Comparison of ENCODE assay signal across 1 cellular context in the genomic region with DNA sequence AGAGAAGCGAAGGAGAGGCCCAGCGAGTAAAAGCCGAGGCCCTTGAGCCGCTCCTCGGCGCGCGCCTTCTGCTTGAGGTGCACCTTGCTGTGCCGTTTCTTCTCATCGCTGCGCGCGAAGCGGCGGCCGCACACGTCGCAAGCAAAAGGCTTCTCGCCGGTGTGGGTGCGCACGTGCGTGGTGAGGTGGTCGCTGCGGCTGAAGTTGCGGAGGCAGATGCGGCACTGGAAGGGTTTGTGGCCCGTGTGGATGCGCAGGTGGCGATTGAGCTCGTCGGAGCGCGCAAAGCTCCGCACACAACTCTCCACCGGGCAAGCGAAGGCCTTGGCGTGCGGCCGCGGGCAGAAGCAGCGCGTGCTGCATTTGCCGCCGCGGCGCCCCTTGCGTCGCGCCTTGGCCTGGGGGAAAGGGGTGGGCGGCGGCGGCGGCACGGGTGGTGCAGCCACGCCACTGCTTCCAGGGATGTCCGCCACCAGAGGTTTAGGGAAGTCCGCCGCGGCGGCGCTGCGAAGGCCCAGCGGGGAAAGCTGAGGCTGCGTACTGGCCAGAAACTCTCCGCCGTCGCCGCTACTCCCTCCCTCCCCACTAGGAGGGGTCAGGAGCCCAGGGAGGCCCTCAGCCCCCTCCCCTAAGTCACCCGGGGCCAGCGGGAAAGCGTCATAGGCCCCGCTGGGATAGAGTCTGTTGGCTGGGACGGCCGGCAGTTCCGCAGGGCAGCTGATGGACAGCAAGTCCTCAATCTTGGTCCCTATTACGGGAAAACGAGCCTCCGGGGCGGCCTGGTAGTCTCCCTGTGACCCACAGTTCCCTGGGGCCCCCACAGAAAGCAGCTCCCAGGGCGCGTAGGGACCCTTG.
A peak's percentile ranks its signal among the peaks of the same experiment; 100 is the strongest.
TF ChIP-seq lines count a peak whose summit lies in the region.

No MANE protein-coding gene starts in this region.

TF ChIP-seq in HepG2, 621 proteins besides CTCF, POLR2A, EP300 and RAD21 (continued from another document and continues in another):
- TF ChIP-seq STAG1 (CRISPR knock-in tag; IDR thresholded peaks at IDR 0.05) (peak; percentile 17; the same call in 1 of the 2 replicates), HNRNPLL (IDR thresholded peaks at IDR 0.05; ENCODE audit: low read depth, low read length, poor library complexity, severe bottlenecking) (peak; percentile 39), KLF6 (CRISPR knock-in tag; IDR thresholded peaks at IDR 0.05) (no peak), FIP1L1 (IDR thresholded peaks at IDR 0.05; ENCODE audit: borderline replicate concordance, insufficient read depth, low read depth, low read length) (no peak), MLLT10 (CRISPR knock-in tag; IDR thresholded peaks at IDR 0.05) (no peak), ATF7-NPFF (CRISPR knock-in tag; IDR thresholded peaks at IDR 0.05; ENCODE audit: low read depth) (no peak; the same call in 1 of the 2 replicates), ZNF782 (CRISPR knock-in tag; IDR thresholded peaks at IDR 0.05; ENCODE audit: borderline replicate concordance) (no peak), MYC (CRISPR knock-in tag; IDR thresholded peaks at IDR 0.05; ENCODE audit: borderline replicate concordance) (0 out of 2 replicates have a peak, but pooled peaks have one; percentile 24), ATM (IDR thresholded peaks at IDR 0.05; ENCODE audit: borderline replicate concordance) (no peak), CREM (IDR thresholded peaks at IDR 0.05) (no peak), CREM (CRISPR knock-in tag; IDR thresholded peaks at IDR 0.05) (no peak), ZBTB20 (CRISPR knock-in tag; IDR thresholded peaks at IDR 0.05; ENCODE audit: borderline replicate concordance, low read depth) (no peak), HOXA5 (CRISPR knock-in tag; IDR thresholded peaks at IDR 0.05) (no peak), EEA1 (CRISPR knock-in tag; IDR thresholded peaks at IDR 0.05; ENCODE audit: borderline replicate concordance) (0 out of 2 replicates have a peak, but pooled peaks have one; percentile 22), SETDB1 (CRISPR knock-in tag; IDR thresholded peaks at IDR 0.05; ENCODE audit: borderline replicate concordance) (no peak), ZNF180 (CRISPR knock-in tag; IDR thresholded peaks at IDR 0.05; ENCODE audit: borderline replicate concordance, low read depth) (no peak), BRCA1 (CRISPR knock-in tag; IDR thresholded peaks at IDR 0.05) (peak; percentile 14; the same call in 1 of the 2 replicates)
- TF ChIP-seq, protein P1, sequence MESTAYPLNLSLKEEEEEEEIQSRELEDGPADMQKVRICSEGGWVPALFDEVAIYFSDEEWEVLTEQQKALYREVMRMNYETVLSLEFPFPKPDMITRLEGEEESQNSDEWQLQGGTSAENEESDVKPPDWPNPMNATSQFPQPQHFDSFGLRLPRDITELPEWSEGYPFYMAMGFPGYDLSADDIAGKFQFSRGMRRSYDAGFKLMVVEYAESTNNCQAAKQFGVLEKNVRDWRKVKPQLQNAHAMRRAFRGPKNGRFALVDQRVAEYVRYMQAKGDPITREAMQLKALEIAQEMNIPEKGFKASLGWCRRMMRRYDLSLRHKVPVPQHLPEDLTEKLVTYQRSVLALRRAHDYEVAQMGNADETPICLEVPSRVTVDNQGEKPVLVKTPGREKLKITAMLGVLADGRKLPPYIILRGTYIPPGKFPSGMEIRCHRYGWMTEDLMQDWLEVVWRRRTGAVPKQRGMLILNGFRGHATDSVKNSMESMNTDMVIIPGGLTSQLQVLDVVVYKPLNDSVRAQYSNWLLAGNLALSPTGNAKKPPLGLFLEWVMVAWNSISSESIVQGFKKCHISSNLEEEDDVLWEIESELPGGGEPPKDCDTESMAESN (CRISPR knock-in tag; conservative IDR thresholded peaks at IDR 0.05), result 0 out of 2 replicates have a peak, but pooled peaks have one; percentile 27
- TF ChIP-seq, protein P2, sequence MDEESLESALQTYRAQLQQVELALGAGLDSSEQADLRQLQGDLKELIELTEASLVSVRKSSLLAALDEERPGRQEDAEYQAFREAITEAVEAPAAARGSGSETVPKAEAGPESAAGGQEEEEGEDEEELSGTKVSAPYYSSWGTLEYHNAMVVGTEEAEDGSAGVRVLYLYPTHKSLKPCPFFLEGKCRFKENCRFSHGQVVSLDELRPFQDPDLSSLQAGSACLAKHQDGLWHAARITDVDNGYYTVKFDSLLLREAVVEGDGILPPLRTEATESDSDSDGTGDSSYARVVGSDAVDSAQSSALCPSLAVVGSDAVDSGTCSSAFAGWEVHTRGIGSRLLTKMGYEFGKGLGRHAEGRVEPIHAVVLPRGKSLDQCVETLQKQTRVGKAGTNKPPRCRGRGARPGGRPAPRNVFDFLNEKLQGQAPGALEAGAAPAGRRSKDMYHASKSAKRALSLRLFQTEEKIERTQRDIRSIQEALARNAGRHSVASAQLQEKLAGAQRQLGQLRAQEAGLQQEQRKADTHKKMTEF (CRISPR knock-in tag; IDR thresholded peaks at IDR 0.05), result 0 out of 2 replicates have a peak, but pooled peaks have one; percentile 0
- TF ChIP-seq, protein P3, sequence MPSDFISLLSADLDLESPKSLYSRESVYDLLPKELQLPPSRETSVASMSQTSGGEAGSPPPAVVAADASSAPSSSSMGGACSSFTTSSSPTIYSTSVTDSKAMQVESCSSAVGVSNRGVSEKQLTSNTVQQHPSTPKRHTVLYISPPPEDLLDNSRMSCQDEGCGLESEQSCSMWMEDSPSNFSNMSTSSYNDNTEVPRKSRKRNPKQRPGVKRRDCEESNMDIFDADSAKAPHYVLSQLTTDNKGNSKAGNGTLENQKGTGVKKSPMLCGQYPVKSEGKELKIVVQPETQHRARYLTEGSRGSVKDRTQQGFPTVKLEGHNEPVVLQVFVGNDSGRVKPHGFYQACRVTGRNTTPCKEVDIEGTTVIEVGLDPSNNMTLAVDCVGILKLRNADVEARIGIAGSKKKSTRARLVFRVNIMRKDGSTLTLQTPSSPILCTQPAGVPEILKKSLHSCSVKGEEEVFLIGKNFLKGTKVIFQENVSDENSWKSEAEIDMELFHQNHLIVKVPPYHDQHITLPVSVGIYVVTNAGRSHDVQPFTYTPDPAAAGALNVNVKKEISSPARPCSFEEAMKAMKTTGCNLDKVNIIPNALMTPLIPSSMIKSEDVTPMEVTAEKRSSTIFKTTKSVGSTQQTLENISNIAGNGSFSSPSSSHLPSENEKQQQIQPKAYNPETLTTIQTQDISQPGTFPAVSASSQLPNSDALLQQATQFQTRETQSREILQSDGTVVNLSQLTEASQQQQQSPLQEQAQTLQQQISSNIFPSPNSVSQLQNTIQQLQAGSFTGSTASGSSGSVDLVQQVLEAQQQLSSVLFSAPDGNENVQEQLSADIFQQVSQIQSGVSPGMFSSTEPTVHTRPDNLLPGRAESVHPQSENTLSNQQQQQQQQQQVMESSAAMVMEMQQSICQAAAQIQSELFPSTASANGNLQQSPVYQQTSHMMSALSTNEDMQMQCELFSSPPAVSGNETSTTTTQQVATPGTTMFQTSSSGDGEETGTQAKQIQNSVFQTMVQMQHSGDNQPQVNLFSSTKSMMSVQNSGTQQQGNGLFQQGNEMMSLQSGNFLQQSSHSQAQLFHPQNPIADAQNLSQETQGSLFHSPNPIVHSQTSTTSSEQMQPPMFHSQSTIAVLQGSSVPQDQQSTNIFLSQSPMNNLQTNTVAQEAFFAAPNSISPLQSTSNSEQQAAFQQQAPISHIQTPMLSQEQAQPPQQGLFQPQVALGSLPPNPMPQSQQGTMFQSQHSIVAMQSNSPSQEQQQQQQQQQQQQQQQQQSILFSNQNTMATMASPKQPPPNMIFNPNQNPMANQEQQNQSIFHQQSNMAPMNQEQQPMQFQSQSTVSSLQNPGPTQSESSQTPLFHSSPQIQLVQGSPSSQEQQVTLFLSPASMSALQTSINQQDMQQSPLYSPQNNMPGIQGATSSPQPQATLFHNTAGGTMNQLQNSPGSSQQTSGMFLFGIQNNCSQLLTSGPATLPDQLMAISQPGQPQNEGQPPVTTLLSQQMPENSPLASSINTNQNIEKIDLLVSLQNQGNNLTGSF (CRISPR knock-in tag; IDR thresholded peaks at IDR 0.05), result no peak
- TF ChIP-seq, protein P4, sequence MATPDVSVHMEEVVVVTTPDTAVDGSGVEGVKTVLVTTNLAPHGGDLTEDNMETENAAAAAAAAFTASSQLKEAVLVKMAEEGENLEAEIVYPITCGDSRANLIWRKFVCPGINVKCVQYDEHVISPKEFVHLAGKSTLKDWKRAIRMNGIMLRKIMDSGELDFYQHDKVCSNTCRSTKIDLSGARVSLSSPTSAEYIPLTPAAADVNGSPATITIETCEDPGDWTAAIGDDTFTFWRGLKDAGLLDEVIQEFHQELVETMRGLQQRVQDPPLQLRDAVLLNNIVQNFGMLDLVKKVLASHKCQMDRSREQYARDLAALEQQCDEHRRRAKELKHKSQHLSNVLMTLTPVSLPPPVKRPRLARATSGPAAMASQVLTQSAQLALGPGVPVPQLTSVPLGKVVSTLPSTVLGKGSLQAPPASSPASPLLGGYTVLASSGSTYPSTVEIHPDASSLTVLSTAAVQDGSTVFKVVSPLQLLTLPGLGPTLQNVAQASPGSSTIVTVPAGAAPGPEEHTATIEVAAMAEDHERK (CRISPR knock-in tag; IDR thresholded peaks at IDR 0.05; ENCODE audit: low read depth), result no peak
- TF ChIP-seq, protein P5, sequence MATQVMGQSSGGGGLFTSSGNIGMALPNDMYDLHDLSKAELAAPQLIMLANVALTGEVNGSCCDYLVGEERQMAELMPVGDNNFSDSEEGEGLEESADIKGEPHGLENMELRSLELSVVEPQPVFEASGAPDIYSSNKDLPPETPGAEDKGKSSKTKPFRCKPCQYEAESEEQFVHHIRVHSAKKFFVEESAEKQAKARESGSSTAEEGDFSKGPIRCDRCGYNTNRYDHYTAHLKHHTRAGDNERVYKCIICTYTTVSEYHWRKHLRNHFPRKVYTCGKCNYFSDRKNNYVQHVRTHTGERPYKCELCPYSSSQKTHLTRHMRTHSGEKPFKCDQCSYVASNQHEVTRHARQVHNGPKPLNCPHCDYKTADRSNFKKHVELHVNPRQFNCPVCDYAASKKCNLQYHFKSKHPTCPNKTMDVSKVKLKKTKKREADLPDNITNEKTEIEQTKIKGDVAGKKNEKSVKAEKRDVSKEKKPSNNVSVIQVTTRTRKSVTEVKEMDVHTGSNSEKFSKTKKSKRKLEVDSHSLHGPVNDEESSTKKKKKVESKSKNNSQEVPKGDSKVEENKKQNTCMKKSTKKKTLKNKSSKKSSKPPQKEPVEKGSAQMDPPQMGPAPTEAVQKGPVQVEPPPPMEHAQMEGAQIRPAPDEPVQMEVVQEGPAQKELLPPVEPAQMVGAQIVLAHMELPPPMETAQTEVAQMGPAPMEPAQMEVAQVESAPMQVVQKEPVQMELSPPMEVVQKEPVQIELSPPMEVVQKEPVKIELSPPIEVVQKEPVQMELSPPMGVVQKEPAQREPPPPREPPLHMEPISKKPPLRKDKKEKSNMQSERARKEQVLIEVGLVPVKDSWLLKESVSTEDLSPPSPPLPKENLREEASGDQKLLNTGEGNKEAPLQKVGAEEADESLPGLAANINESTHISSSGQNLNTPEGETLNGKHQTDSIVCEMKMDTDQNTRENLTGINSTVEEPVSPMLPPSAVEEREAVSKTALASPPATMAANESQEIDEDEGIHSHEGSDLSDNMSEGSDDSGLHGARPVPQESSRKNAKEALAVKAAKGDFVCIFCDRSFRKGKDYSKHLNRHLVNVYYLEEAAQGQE (IDR thresholded peaks at IDR 0.05; ENCODE audit: borderline replicate concordance in 1 of 2, low read depth in 1 of 2, low read length in 2 of 2), result peak in 1 of 2 experiments; percentile 12; a peak in 2 of 4 replicates
- TF ChIP-seq, protein P6, sequence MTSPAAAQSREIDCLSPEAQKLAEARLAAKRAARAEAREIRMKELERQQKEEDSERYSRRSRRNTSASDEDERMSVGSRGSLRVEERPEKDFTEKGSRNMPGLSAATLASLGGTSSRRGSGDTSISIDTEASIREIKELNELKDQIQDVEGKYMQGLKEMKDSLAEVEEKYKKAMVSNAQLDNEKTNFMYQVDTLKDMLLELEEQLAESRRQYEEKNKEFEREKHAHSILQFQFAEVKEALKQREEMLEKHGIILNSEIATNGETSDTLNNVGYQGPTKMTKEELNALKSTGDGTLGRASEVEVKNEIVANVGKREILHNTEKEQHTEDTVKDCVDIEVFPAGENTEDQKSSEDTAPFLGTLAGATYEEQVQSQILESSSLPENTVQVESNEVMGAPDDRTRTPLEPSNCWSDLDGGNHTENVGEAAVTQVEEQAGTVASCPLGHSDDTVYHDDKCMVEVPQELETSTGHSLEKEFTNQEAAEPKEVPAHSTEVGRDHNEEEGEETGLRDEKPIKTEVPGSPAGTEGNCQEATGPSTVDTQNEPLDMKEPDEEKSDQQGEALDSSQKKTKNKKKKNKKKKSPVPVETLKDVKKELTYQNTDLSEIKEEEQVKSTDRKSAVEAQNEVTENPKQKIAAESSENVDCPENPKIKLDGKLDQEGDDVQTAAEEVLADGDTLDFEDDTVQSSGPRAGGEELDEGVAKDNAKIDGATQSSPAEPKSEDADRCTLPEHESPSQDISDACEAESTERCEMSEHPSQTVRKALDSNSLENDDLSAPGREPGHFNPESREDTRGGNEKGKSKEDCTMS (CRISPR knock-in tag; conservative IDR thresholded peaks at IDR 0.05), result no peak
- TF ChIP-seq, protein P7, sequence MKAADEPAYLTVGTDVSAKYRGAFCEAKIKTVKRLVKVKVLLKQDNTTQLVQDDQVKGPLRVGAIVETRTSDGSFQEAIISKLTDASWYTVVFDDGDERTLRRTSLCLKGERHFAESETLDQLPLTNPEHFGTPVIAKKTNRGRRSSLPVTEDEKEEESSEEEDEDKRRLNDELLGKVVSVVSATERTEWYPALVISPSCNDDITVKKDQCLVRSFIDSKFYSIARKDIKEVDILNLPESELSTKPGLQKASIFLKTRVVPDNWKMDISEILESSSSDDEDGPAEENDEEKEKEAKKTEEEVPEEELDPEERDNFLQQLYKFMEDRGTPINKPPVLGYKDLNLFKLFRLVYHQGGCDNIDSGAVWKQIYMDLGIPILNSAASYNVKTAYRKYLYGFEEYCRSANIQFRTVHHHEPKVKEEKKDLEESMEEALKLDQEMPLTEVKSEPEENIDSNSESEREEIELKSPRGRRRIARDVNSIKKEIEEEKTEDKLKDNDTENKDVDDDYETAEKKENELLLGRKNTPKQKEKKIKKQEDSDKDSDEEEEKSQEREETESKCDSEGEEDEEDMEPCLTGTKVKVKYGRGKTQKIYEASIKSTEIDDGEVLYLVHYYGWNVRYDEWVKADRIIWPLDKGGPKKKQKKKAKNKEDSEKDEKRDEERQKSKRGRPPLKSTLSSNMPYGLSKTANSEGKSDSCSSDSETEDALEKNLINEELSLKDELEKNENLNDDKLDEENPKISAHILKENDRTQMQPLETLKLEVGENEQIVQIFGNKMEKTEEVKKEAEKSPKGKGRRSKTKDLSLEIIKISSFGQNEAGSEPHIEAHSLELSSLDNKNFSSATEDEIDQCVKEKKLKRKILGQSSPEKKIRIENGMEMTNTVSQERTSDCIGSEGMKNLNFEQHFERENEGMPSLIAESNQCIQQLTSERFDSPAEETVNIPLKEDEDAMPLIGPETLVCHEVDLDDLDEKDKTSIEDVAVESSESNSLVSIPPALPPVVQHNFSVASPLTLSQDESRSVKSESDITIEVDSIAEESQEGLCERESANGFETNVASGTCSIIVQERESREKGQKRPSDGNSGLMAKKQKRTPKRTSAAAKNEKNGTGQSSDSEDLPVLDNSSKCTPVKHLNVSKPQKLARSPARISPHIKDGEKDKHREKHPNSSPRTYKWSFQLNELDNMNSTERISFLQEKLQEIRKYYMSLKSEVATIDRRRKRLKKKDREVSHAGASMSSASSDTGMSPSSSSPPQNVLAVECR (CRISPR knock-in tag; IDR thresholded peaks at IDR 0.05; ENCODE audit: borderline replicate concordance), result no peak
